Comparison of ENCODE assay signal across 8 cellular contexts in genomic region chr5:61327761-61328753, GRCh38. TPM values are rescaled to one million over a fixed set of nuclear protein-coding genes. Genes with fewer than 3 reads are reported as not detected.
DNase-seq lines count a peak whose midpoint lies in the region; ATAC-seq and TF ChIP-seq lines count a peak whose summit lies in the region.

No MANE protein-coding gene starts in this region.

- no peak overlapping the region for H2AFZ ChIP-seq in Loucy (ENCODE audit: low read length)

- H3K4me3 Mint-ChIP-seq in CD4-positive, CD25-positive, alpha-beta regulatory T cell: peak overlapping the region; percentile 16 to 97 (median 35)
- H3K4me3 Mint-ChIP-seq in stimulated activated naive CD8-positive, alpha-beta T cell treated with anti-CD3 and anti-CD28 coated beads, Interleukin-15, Interleukin-2, amounts not matched to agents 100 ng/mL and 50 ng/mL, for 24 hours: no peak overlapping the region

- peaks cover 0 to 2% (median 0%) of the 10 kb centered on the region in 7 donors for H3K9me3 Mint-ChIP-seq in CD4-positive, CD25-positive, alpha-beta regulatory T cell
- H3K9me3 Mint-ChIP-seq in stimulated activated naive CD8-positive, alpha-beta T cell treated with anti-CD3 and anti-CD28 coated beads, Interleukin-15, Interleukin-2, amounts not matched to agents 100 ng/mL and 50 ng/mL, for 24 hours: no peaks in the 10 kb centered on the region

- H3K36me3 Mint-ChIP-seq in CD4-positive, CD25-positive, alpha-beta regulatory T cell: peaks cover 3% of the 10 kb centered on the region
- no peaks in the 10 kb centered on the region for H3K36me3 Mint-ChIP-seq in stimulated activated naive CD8-positive, alpha-beta T cell treated with anti-CD3 and anti-CD28 coated beads, Interleukin-15, Interleukin-2, amounts not matched to agents 100 ng/mL and 50 ng/mL, for 24 hours (ENCODE audit: low read depth)

- no peak overlapping the region for H3K27ac ChIP-seq in CD4-positive, CD25-positive, alpha-beta regulatory T cell (ENCODE audit: insufficient read depth, low read length, poor library complexity, severe bottlenecking)
- H3K27ac ChIP-seq in ascending aorta: peak overlapping the region in 1 of 2 donors; percentile 96

- H3K4me3 ChIP-seq in CD4-positive, CD25-positive, alpha-beta regulatory T cell (ENCODE audit: low read depth, low read length): no peak overlapping the region
- no peak overlapping the region for H3K4me3 ChIP-seq in Loucy (ENCODE audit: low read length, poor library complexity, severe bottlenecking)
- no peak overlapping the region for H3K4me3 ChIP-seq in choroid plexus epithelial cell (ENCODE audit: low read depth, low read length)
- H3K4me3 ChIP-seq in ascending aorta: no peak overlapping the region

- H3K27me3 ChIP-seq in CD4-positive, CD25-positive, alpha-beta regulatory T cell (ENCODE audit: control insufficient read depth, insufficient read depth, low read length): peaks cover 26% of the 10 kb centered on the region
- no peaks in the 10 kb centered on the region for H3K27me3 ChIP-seq in Loucy (ENCODE audit: insufficient read depth, low read length, poor library complexity, severe bottlenecking)
- no peaks in the 10 kb centered on the region for H3K27me3 ChIP-seq in ascending aorta

- ATAC-seq in CD4-positive, CD25-positive, alpha-beta regulatory T cell (ENCODE audit: low read depth in 2 of 2): no peak
- peak; percentile 32 for ATAC-seq in GM21390 (IDR thresholded peaks at IDR 0.05; ENCODE audit: unreplicated experiment)
- no peak for ATAC-seq in HG03045 (IDR thresholded peaks at IDR 0.05; ENCODE audit: unreplicated experiment)

- peaks cover 3% of the 10 kb centered on the region; the same call in 1 of the 2 replicates for H3K79me2 ChIP-seq in Loucy (ENCODE audit: insufficient read depth, low read length)

- H3K4me1 ChIP-seq in CD4-positive, CD25-positive, alpha-beta regulatory T cell (ENCODE audit: control insufficient read depth, insufficient read depth, low read length, poor library complexity, severe bottlenecking): peaks cover 8% of the 10 kb centered on the region
- H3K4me1 ChIP-seq in Loucy (ENCODE audit: insufficient read depth, low read length, poor library complexity, severe bottlenecking) (peaks cover 31% of the 10 kb centered on the region), ascending aorta (peaks cover 0 to 13% of the 10 kb centered on the region in 2 donors)

- peaks cover 8% of the 10 kb centered on the region for H4K20me1 ChIP-seq in Loucy (ENCODE audit: insufficient read depth, low read length, poor library complexity, severe bottlenecking)

- H3K9me3 ChIP-seq in CD4-positive, CD25-positive, alpha-beta regulatory T cell (ENCODE audit: control insufficient read depth in 2 of 2, low read length in 2 of 2): no peaks in the 10 kb centered on the region
- H3K9me3 ChIP-seq in Loucy (ENCODE audit: insufficient read depth, low read depth, low read length) (no peaks in the 10 kb centered on the region), ascending aorta (no peaks in the 10 kb centered on the region)

- H3K4me1 Mint-ChIP-seq in CD4-positive, CD25-positive, alpha-beta regulatory T cell: peaks cover 12 to 24% (median 14%) of the 10 kb centered on the region in 4 donors
- peaks cover 35% of the 10 kb centered on the region for H3K4me1 Mint-ChIP-seq in stimulated activated naive CD8-positive, alpha-beta T cell treated with anti-CD3 and anti-CD28 coated beads, Interleukin-15, Interleukin-2, amounts not matched to agents 100 ng/mL and 50 ng/mL, for 24 hours (ENCODE audit: low read depth)

- no peaks in the 10 kb centered on the region for H3K9me2 ChIP-seq in Loucy (replicated peaks; ENCODE audit: low read depth, low read length)

- TF ChIP-seq CTCF in Loucy (conservative IDR thresholded peaks at IDR 0.05; ENCODE audit: low read length) (peak; percentile 49), choroid plexus epithelial cell (conservative IDR thresholded peaks at IDR 0.05; ENCODE audit: low read depth, low read length) (peak; percentile 36), ascending aorta (IDR thresholded peaks at IDR 0.05) (no peak)

- DNase-seq in CD4-positive, CD25-positive, alpha-beta regulatory T cell: peak in 1 of 3 donors; percentile 33
- DNase-seq in choroid plexus epithelial cell (ENCODE audit: low read depth) (peak; percentile 92), ascending aorta (ENCODE audit: low spot score in 2 of 2) (no peak), iPS-NIHi7 (ENCODE audit: extremely low spot score) (no peak)

- peak overlapping the region; percentile 4 for H3K4me2 ChIP-seq in Loucy (ENCODE audit: low read depth, low read length, poor library complexity, severe bottlenecking)

- H3K9ac ChIP-seq in Loucy (ENCODE audit: low read depth, low read length, poor library complexity, severe bottlenecking): no peak overlapping the region

- H3K27me3 Mint-ChIP-seq in CD4-positive, CD25-positive, alpha-beta regulatory T cell: peaks cover 50% of the 10 kb centered on the region
- H3K27me3 Mint-ChIP-seq in stimulated activated naive CD8-positive, alpha-beta T cell treated with anti-CD3 and anti-CD28 coated beads, Interleukin-15, Interleukin-2, amounts not matched to agents 100 ng/mL and 50 ng/mL, for 24 hours: peaks cover 20% of the 10 kb centered on the region

- no peaks in the 10 kb centered on the region for H3K36me3 ChIP-seq in CD4-positive, CD25-positive, alpha-beta regulatory T cell (ENCODE audit: control insufficient read depth, insufficient read depth, low read length)
- no peaks in the 10 kb centered on the region for H3K36me3 ChIP-seq in Loucy (ENCODE audit: insufficient read depth, low read length)
- no peaks in the 10 kb centered on the region for H3K36me3 ChIP-seq in ascending aorta

- intact Hi-C loops in ascending aorta (cut with DNase I): no loop called here

- H3F3A ChIP-seq in Loucy (ENCODE audit: low read depth): no peaks in the 10 kb centered on the region

- no peak overlapping the region for H3K27ac Mint-ChIP-seq in CD4-positive, CD25-positive, alpha-beta regulatory T cell
- peak overlapping the region; percentile 38 for H3K27ac Mint-ChIP-seq in stimulated activated naive CD8-positive, alpha-beta T cell treated with anti-CD3 and anti-CD28 coated beads, Interleukin-15, Interleukin-2, amounts not matched to agents 100 ng/mL and 50 ng/mL, for 24 hours

RNA-seq across cellular contexts. Expression of gene ZSWIM6, which starts 4.0 kb away (rescaled TPM):
- total RNA-seq in CD4-positive, CD25-positive, alpha-beta regulatory T cell: 12.2 TPM
- under 1 TPM; 0.41 to 0.84 (median 0.58) TPM for polyA plus RNA-seq in CD4-positive, CD25-positive, alpha-beta regulatory T cell
- total RNA-seq in ascending aorta: 8.8 TPM

Comparison
In these comparisons a context has a peak if more than half of its experiments do, and no peak if none do; other contexts are left out.
1. CTCF ChIP-seq: peak in Loucy (single experiment) and choroid plexus epithelial cell (single experiment); none in ascending aorta (0 of 3).